ENCODE assay signal across 8 cellular contexts in genomic region chr7:75756340-75757297, GRCh38. TPM values are rescaled to one million over a fixed set of nuclear protein-coding genes. Genes with fewer than 3 reads are reported as not detected.
A peak's percentile ranks its signal among the peaks of the same experiment; 100 is the strongest.
DNase-seq lines count a peak whose midpoint lies in the region; ATAC-seq and TF ChIP-seq lines count a peak whose summit lies in the region.

No MANE protein-coding gene starts in this region.

- H3K9me3 ChIP-seq in heart left ventricle (no peaks in the 10 kb centered on the region), OCI-LY7 (ENCODE audit: low read length) (no peaks in the 10 kb centered on the region), fibroblast of lung (ENCODE audit: control insufficient read depth, insufficient read depth, low read depth, low read length) (no peaks in the 10 kb centered on the region), tibial artery (no peaks in the 10 kb centered on the region)

- 70 to 77% (median 75%) methylated on average over 15 of the region's 15 CpGs for WGBS in heart left ventricle, 4 donors

- H3K4me1 Mint-ChIP-seq in activated CD4-positive, alpha-beta memory T cell treated with anti-CD3 and anti-CD28 coated beads for 36 hours (ENCODE audit: low read depth), result no peaks in the 10 kb centered on the region

- no peaks in the 10 kb centered on the region for H3K36me3 ChIP-seq in heart left ventricle
- no peaks in the 10 kb centered on the region for H3K36me3 ChIP-seq in OCI-LY7 (ENCODE audit: insufficient read depth, low read length)
- H3K36me3 ChIP-seq in fibroblast of lung (ENCODE audit: control insufficient read depth, insufficient read depth, low read length), result no peaks in the 10 kb centered on the region
- no peaks in the 10 kb centered on the region for H3K36me3 ChIP-seq in tibial artery

- H3K9me2 ChIP-seq in OCI-LY7 (ENCODE audit: insufficient read depth, low read length), result no peaks in the 10 kb centered on the region

- H3K4me2 ChIP-seq in OCI-LY7 (ENCODE audit: low read length) (no peak overlapping the region), fibroblast of lung (ENCODE audit: extremely low read depth, insufficient read depth, low read length) (no peak overlapping the region)

- CTCF ChIA-PET in OCI-LY7 (lab: Charles Lee; ENCODE audit: unreplicated experiment), result no interaction called here
- CTCF ChIA-PET in activated CD4-positive, alpha-beta memory T cell treated with anti-CD3 and anti-CD28 coated beads for 36 hours (lab: Charles Lee), result interaction anchor here (1.5 kb wide), 1 partner anchor 264 kb away, joined by 3 read pairs; no protein-coding TSS in a partner anchor

- H4K20me1 ChIP-seq in OCI-LY7 (ENCODE audit: insufficient read depth, low read length) (no peaks in the 10 kb centered on the region), fibroblast of lung (ENCODE audit: control insufficient read depth, extremely low read depth, insufficient read depth, low read length) (no peaks in the 10 kb centered on the region)

- ATAC-seq in heart left ventricle (peak in 1 of 4 donors; percentile 39), Right ventricle myocardium inferior (no peak), GM19023 (IDR thresholded peaks at IDR 0.05; ENCODE audit: unreplicated experiment) (no peak)

- H3K4me1 ChIP-seq in heart left ventricle (no peaks in the 10 kb centered on the region), OCI-LY7 (ENCODE audit: insufficient read depth, low read length, poor library complexity, severe bottlenecking) (peaks cover 10% of the 10 kb centered on the region), fibroblast of lung (ENCODE audit: control insufficient read depth, extremely low read depth, insufficient read depth, low read length) (no peaks in the 10 kb centered on the region), tibial artery (peaks cover 0 to 13% (median 5%) of the 10 kb centered on the region in 4 donors)

- no peaks in the 10 kb centered on the region for H3K9me3 Mint-ChIP-seq in activated CD4-positive, alpha-beta memory T cell treated with anti-CD3 and anti-CD28 coated beads for 36 hours

- POLR2A ChIA-PET in OCI-LY7 (lab: Charles Lee), result interaction anchor here (0.6 to 0.9 kb wide), 2 partner anchors 24 to 41 kb away, joined by 3 to 4 read pairs; no protein-coding TSS in a partner anchor
- POLR2A ChIA-PET in activated CD4-positive, alpha-beta memory T cell treated with anti-CD3 and anti-CD28 coated beads for 36 hours (lab: Charles Lee), result no interaction called here

- TF ChIP-seq CTCF in heart left ventricle (IDR thresholded peaks at IDR 0.05), result peak in 11 of 12 donors; percentile 24 to 53 (median 34)
- peak; percentile 73 for TF ChIP-seq CTCF in OCI-LY7 (conservative IDR thresholded peaks at IDR 0.05; ENCODE audit: low read length)
- TF ChIP-seq CTCF in fibroblast of lung (conservative IDR thresholded peaks at IDR 0.05 in 1 of 2, IDR thresholded peaks at IDR 0.05 in 1 of 2; ENCODE audit: low read depth in 1 of 2, low read length in 2 of 2), result peak; percentile 38 to 61
- TF ChIP-seq CTCF in tibial artery (IDR thresholded peaks at IDR 0.05), result peak; percentile 27 to 32

- H3K36me3 Mint-ChIP-seq in activated CD4-positive, alpha-beta memory T cell treated with anti-CD3 and anti-CD28 coated beads for 36 hours, result no peaks in the 10 kb centered on the region

- H3K79me2 ChIP-seq in OCI-LY7 (ENCODE audit: insufficient read depth, low read depth, low read length) (no peaks in the 10 kb centered on the region), fibroblast of lung (ENCODE audit: control insufficient read depth, insufficient read depth, low read length) (no peaks in the 10 kb centered on the region)

- no peak overlapping the region for H3K9ac ChIP-seq in fibroblast of lung (ENCODE audit: insufficient read depth, low read length)

- intact Hi-C loops in heart left ventricle (cut with DNase I) (loop anchor here in 1 of 10 donors (5.0 kb wide), 1 partner anchor 99 kb away; no protein-coding TSS in a partner anchor), Right ventricle myocardium inferior (cut with DNase I) (no loop called here), OCI-LY7 (cut with micrococcal nuclease; ENCODE audit: unreplicated experiment) (loop anchor here (5.0 kb wide), 2 partner anchors 114 to 229 kb away; no protein-coding TSS in a partner anchor), tibial artery (cut with DNase I; ENCODE audit: low total_unique reads) (loop anchor here (10.0 kb wide), 1 partner anchor 152 kb away; no protein-coding TSS in a partner anchor)
- intact Hi-C loops in activated CD4-positive, alpha-beta memory T cell treated with anti-CD3 and anti-CD28 coated beads for 36 hours (cut with micrococcal nuclease), result no loop called here

- H3K4me3 Mint-ChIP-seq in activated CD4-positive, alpha-beta memory T cell treated with anti-CD3 and anti-CD28 coated beads for 36 hours, result no peak overlapping the region

- no peak for TF ChIP-seq POLR2A in heart left ventricle (IDR thresholded peaks at IDR 0.05)

- H3K27ac ChIP-seq in heart left ventricle, result no peak overlapping the region
- no peak overlapping the region for H3K27ac ChIP-seq in OCI-LY7 (ENCODE audit: low read depth, low read length, poor library complexity, severe bottlenecking)
- no peak overlapping the region for H3K27ac ChIP-seq in fibroblast of lung (ENCODE audit: insufficient read depth, low read length)
- no peak overlapping the region for H3K27ac ChIP-seq in tibial artery

- DNase-seq in heart left ventricle (no peak), Right ventricle myocardium inferior (ENCODE audit: missing footprints) (no peak), OCI-LY7 (ENCODE audit: low spot score) (peak; percentile 62), fibroblast of lung (ENCODE audit: low read depth in 2 of 2) (peak; percentile 24 to 65), tibial artery (no peak), NCI-H1048 (lab: John Stamatoyannopoulos, UW) (no peak)
- no peak for DNase-seq in activated CD4-positive, alpha-beta memory T cell treated with anti-CD3 and anti-CD28 coated beads for 36 hours

- H3K4me3 ChIP-seq in heart left ventricle, result no peak overlapping the region
- H3K4me3 ChIP-seq in OCI-LY7 (ENCODE audit: low read depth, low read length, poor library complexity, severe bottlenecking), result no peak overlapping the region
- H3K4me3 ChIP-seq in fibroblast of lung (replicated peaks in 1 of 4; ENCODE audit: control extremely low read depth in 1 of 4, insufficient read depth in 1 of 4, low read depth in 3 of 4, low read length in 4 of 4), result no peak overlapping the region
- no peak overlapping the region for H3K4me3 ChIP-seq in tibial artery

- no peaks in the 10 kb centered on the region for H3K27me3 Mint-ChIP-seq in activated CD4-positive, alpha-beta memory T cell treated with anti-CD3 and anti-CD28 coated beads for 36 hours

- no peak overlapping the region for H2AFZ ChIP-seq in OCI-LY7 (ENCODE audit: low read length)
- H2AFZ ChIP-seq in fibroblast of lung (ENCODE audit: low read length), result no peak overlapping the region

- H3K27me3 ChIP-seq in heart left ventricle (no peaks in the 10 kb centered on the region), fibroblast of lung (ENCODE audit: control insufficient read depth, insufficient read depth, low read length) (no peaks in the 10 kb centered on the region), tibial artery (no peaks in the 10 kb centered on the region)

- no TSS peak for BruUV-seq in OCI-LY7 (replicated peaks; lab: Mats Ljungman, UMichigan)

- H3K27ac Mint-ChIP-seq in activated CD4-positive, alpha-beta memory T cell treated with anti-CD3 and anti-CD28 coated beads for 36 hours, result no peak overlapping the region

RNA-seq across cellular contexts. Expression of gene CCL26, which starts 15.4 kb away (rescaled TPM):
- total RNA-seq in heart left ventricle, result under 1 TPM in 2 of 9 donors, not detected in 7; 0.75 to 0.77 TPM
- polyA plus RNA-seq in heart left ventricle, result under 1 TPM; 0.53 to 0.94 TPM
- total RNA-seq in Right ventricle myocardium inferior, result not detected
- total RNA-seq in OCI-LY7 (2014; rRNA removed; shearing (Covaris generic)), result not detected in 2 replicates
- total RNA-seq in OCI-LY7 (2022), result not detected in 2 replicates
- total RNA-seq in fibroblast of lung, result 1.2 and 1.3 TPM in 2 replicates
- polyA plus RNA-seq in fibroblast of lung, result 0.94 and 1.5 TPM in 2 replicates
- polyA plus RNA-seq in fibroblast of lung (2012), result 2.9 and 4.1 TPM in 2 replicates
- not detected in 2 replicates for polyA minus RNA-seq in fibroblast of lung (ENCODE audit: low replicate concordance)
- 1 to 10 TPM; 1.3 to 2.0 TPM for total RNA-seq in activated CD4-positive, alpha-beta memory T cell treated with anti-CD3 and anti-CD28 coated beads for 36 hours

RNA-seq across cellular contexts. Expression of gene HIP1, which starts 17.9 kb away (rescaled TPM):
- total RNA-seq in heart left ventricle (10 to 100 TPM; 13.4 to 36.4 (median 26.1) TPM), Right ventricle myocardium inferior (18.0 TPM), OCI-LY7 (2022) (27.8 and 30.5 TPM in 2 replicates), fibroblast of lung (15.2 and 27.2 TPM in 2 replicates)
- polyA plus RNA-seq in heart left ventricle (10 to 100 TPM in 1 of 2 donors, 1 to 10 TPM in 1; 5.9 to 10.2 TPM), fibroblast of lung (30.0 and 31.3 TPM in 2 replicates)
- 15.0 and 15.8 TPM in 2 replicates for total RNA-seq in OCI-LY7 (2014; rRNA removed; shearing (Covaris generic))
- 18.1 and 22.7 TPM in 2 replicates for polyA plus RNA-seq in fibroblast of lung (2012)
- polyA minus RNA-seq in fibroblast of lung (ENCODE audit: low replicate concordance), result 49.9 and 55.8 TPM in 2 replicates
- 1 to 10 TPM; 7.9 to 8.2 TPM for total RNA-seq in activated CD4-positive, alpha-beta memory T cell treated with anti-CD3 and anti-CD28 coated beads for 36 hours

RNA-seq across cellular contexts. Expression of gene CCL24, which starts 57.0 kb away (rescaled TPM):
- total RNA-seq in heart left ventricle (under 1 TPM in 2 of 9 donors, not detected in 7; 0.60 to 0.77 TPM), Right ventricle myocardium inferior (not detected), OCI-LY7 (2022) (not detected in 2 replicates), fibroblast of lung (not detected in 2 replicates)
- polyA plus RNA-seq in heart left ventricle (under 1 TPM in 1 of 2 donors, not detected in 1; 0.18 TPM), fibroblast of lung (not detected in 2 replicates)
- total RNA-seq in OCI-LY7 (2014; rRNA removed; shearing (Covaris generic)), result not detected in 2 replicates
- not detected in 2 replicates for polyA plus RNA-seq in fibroblast of lung (2012)
- not detected in 2 replicates for polyA minus RNA-seq in fibroblast of lung (ENCODE audit: low replicate concordance)
- total RNA-seq in activated CD4-positive, alpha-beta memory T cell treated with anti-CD3 and anti-CD28 coated beads for 36 hours, result not detected

Comparison
In these comparisons a context has a peak if more than half of its experiments do, and no peak if none do; other contexts are left out.
1. DNase-seq: peak in OCI-LY7 (single experiment) and fibroblast of lung (2 of 2); none in heart left ventricle (0 of 5), Right ventricle myocardium inferior (single experiment), tibial artery (0 of 2), NCI-H1048 (single experiment) and activated CD4-positive, alpha-beta memory T cell treated with anti-CD3 and anti-CD28 coated beads for 36 hours (single experiment).
2. intact Hi-C loops: an anchor here in OCI-LY7 (5.0 kb wide) and tibial artery (10.0 kb wide); none called in Right ventricle myocardium inferior and activated CD4-positive, alpha-beta memory T cell treated with anti-CD3 and anti-CD28 coated beads for 36 hours.
3. Peak in every context shown above with its lines, with median percentiles within 50 percentile points of each other: CTCF ChIP-seq.